17 cellular contexts compared by ENCODE assay signal in the genomic region with DNA sequence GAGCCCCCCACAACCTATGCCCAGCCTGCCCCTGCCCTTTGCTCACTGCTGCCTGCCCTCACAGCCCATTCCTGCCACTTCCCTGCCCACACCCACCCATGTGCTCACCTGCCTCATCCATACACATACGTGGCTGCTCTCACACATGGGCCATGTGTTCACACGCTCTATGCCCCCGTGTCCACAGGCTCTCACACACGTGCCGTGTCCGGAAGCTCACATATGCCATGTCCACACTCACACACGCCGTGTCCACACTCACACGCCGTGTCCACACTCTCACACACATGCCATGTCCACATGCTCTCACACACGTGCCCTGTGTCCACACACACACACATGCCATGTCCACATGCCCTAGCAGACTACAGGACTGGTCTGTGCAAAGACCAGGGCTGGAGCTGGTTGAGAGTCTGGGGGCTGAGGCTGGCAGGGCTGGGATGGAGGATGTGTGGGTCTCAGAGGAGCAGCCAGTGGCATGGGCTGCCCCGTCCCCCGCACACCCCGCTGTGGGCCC. TPM values are rescaled to one million over a fixed set of nuclear protein-coding genes. Genes with fewer than 3 reads are reported as not detected.
DNase-seq lines count a peak whose midpoint lies in the region; ATAC-seq and TF ChIP-seq lines count a peak whose summit lies in the region.
"Had no signal": no experiment of that assay in that cellular context is flagged by ENCODE, and none has a peak within 500 bp of the region (broad histone marks: within the 10 kb centered on the region; RNA-seq: fewer than 3 reads in every experiment).

No MANE protein-coding gene starts in this region.

- peak; percentile 5 to 9 for ATAC-seq in activated T-cell treated with anti-CD3 and anti-CD28 coated beads, Interleukin-2, amount 50 U/mL, for 72 hours (replicated peaks in 1 of 2)
- no peak for ATAC-seq in activated T-cell treated with anti-CD3 and anti-CD28 coated beads, Interleukin-2, amount 50 U/mL, for 4 hours
- no peak for ATAC-seq in PC-3
- ATAC-seq in stimulated activated effector memory CD8-positive, alpha-beta T cell treated with anti-CD3 and anti-CD28 coated beads, Interleukin-12 subunit alpha, Interleukin-12 subunit beta, amount 100 ng/mL, for 72 hours = no peak

- TF ChIP-seq CTCF in PC-3 (conservative IDR thresholded peaks at IDR 0.05; ENCODE audit: low read depth, low read length) (no peak), esophagus squamous epithelium (IDR thresholded peaks at IDR 0.05) (no peak)

- H3K27me3 ChIP-seq in PC-3 (ENCODE audit: low read length) (no peaks in the 10 kb centered on the region), esophagus squamous epithelium (peaks cover 0 to 71% (median 0%) of the 10 kb centered on the region in 4 donors)
- H3K27me3 ChIP-seq: body of pancreas had no signal

- H3K9ac ChIP-seq in PC-3 (ENCODE audit: low read length) = peak overlapping the region; percentile 73

- no peak overlapping the region for H2AFZ ChIP-seq in PC-3 (ENCODE audit: low read length)

- H3K9me3 Mint-ChIP-seq in activated T-cell treated with anti-CD3 and anti-CD28 coated beads, Interleukin-2, amount 50 U/mL, for 72 hours = no peaks in the 10 kb centered on the region
- H3K9me3 Mint-ChIP-seq in activated T-cell treated with anti-CD3 and anti-CD28 coated beads, Interleukin-2, amount 50 U/mL, for 4 hours = no peaks in the 10 kb centered on the region
- no peaks in the 10 kb centered on the region for H3K9me3 Mint-ChIP-seq in stimulated activated effector memory CD8-positive, alpha-beta T cell treated with anti-CD3 and anti-CD28 coated beads, Interleukin-12 subunit alpha, Interleukin-12 subunit beta, amount 100 ng/mL, for 72 hours

- intact Hi-C loops in PC-3 (cut with micrococcal nuclease) = no loop called here
- intact Hi-C loops in esophagus squamous epithelium (cut with DNase I) = no loop called here

- H3K4me1 Mint-ChIP-seq in activated T-cell treated with anti-CD3 and anti-CD28 coated beads, Interleukin-2, amount 50 U/mL, for 72 hours (ENCODE audit: low read depth) = peaks cover 4% of the 10 kb centered on the region
- H3K4me1 Mint-ChIP-seq in activated T-cell treated with anti-CD3 and anti-CD28 coated beads, Interleukin-2, amount 50 U/mL, for 4 hours (ENCODE audit: low read depth) = peaks cover 6% of the 10 kb centered on the region
- peaks cover 11% of the 10 kb centered on the region for H3K4me1 Mint-ChIP-seq in stimulated activated effector memory CD8-positive, alpha-beta T cell treated with anti-CD3 and anti-CD28 coated beads, Interleukin-12 subunit alpha, Interleukin-12 subunit beta, amount 100 ng/mL, for 72 hours

- peaks cover 40% of the 10 kb centered on the region for H3K4me1 ChIP-seq in PC-3 (ENCODE audit: insufficient read depth, low read length)
- peaks cover 12 to 47% (median 19%) of the 10 kb centered on the region in 3 donors for H3K4me1 ChIP-seq in esophagus squamous epithelium

- POLR2A ChIA-PET in PC-3 (lab: Charles Lee; ENCODE audit: unreplicated experiment) = interaction anchor here (0.6 kb wide), 1 partner anchor 93 kb away, joined by 3 read pairs; no protein-coding TSS in a partner anchor

- peak overlapping the region; percentile 74; the same call in 1 of the 2 replicates for H3K4me3 ChIP-seq in PC-3 (ENCODE audit: low read length)
- H3K4me3 ChIP-seq in esophagus squamous epithelium = peak overlapping the region in 1 of 4 donors; percentile 44
- H3K4me3 ChIP-seq: body of pancreas, dorsolateral prefrontal cortex had no signal

- H3K27me3 Mint-ChIP-seq in activated T-cell treated with anti-CD3 and anti-CD28 coated beads, Interleukin-2, amount 50 U/mL, for 72 hours (ENCODE audit: low read depth) = peaks cover 6% of the 10 kb centered on the region
- H3K27me3 Mint-ChIP-seq in activated T-cell treated with anti-CD3 and anti-CD28 coated beads, Interleukin-2, amount 50 U/mL, for 4 hours (ENCODE audit: low read depth) = peaks cover 13% of the 10 kb centered on the region

- no peak overlapping the region for H3K27ac Mint-ChIP-seq in activated T-cell treated with anti-CD3 and anti-CD28 coated beads, Interleukin-2, amount 50 U/mL, for 72 hours
- peak overlapping the region; percentile 63 for H3K27ac Mint-ChIP-seq in stimulated activated effector memory CD8-positive, alpha-beta T cell treated with anti-CD3 and anti-CD28 coated beads, Interleukin-12 subunit alpha, Interleukin-12 subunit beta, amount 100 ng/mL, for 72 hours

- H3K4me3 Mint-ChIP-seq in activated T-cell treated with anti-CD3 and anti-CD28 coated beads, Interleukin-2, amount 50 U/mL, for 72 hours = no peak overlapping the region
- no peak overlapping the region for H3K4me3 Mint-ChIP-seq in activated T-cell treated with anti-CD3 and anti-CD28 coated beads, Interleukin-2, amount 50 U/mL, for 4 hours
- H3K4me3 Mint-ChIP-seq in stimulated activated effector memory CD8-positive, alpha-beta T cell treated with anti-CD3 and anti-CD28 coated beads, Interleukin-12 subunit alpha, Interleukin-12 subunit beta, amount 100 ng/mL, for 72 hours = no peak overlapping the region

- no peaks in the 10 kb centered on the region for H3K9me3 ChIP-seq in PC-3 (ENCODE audit: low read length)
- no peaks in the 10 kb centered on the region for H3K9me3 ChIP-seq in esophagus squamous epithelium
- H3K9me3 ChIP-seq: body of pancreas, upper lobe of left lung had no signal

- BruUV-seq in PC-3 (replicated peaks; lab: Mats Ljungman, UMichigan) = TSS peak; percentile 43

- H3K36me3 ChIP-seq in PC-3 (ENCODE audit: low read depth, low read length) = no peaks in the 10 kb centered on the region; the same call in 1 of the 2 replicates
- no peaks in the 10 kb centered on the region for H3K36me3 ChIP-seq in esophagus squamous epithelium
- H3K36me3 ChIP-seq: upper lobe of left lung, WERI-Rb-1 had no signal

- H3K27ac ChIP-seq in PC-3 (ENCODE audit: low read length) = peak overlapping the region; percentile 90
- peak overlapping the region; percentile 81 to 89 (median 82) for H3K27ac ChIP-seq in esophagus squamous epithelium
- H3K27ac ChIP-seq: dorsolateral prefrontal cortex, WERI-Rb-1 had no signal

- peaks cover 26% of the 10 kb centered on the region for H3K79me2 ChIP-seq in PC-3 (ENCODE audit: low read length)

- peaks cover 18% of the 10 kb centered on the region for H4K20me1 ChIP-seq in PC-3 (ENCODE audit: low read length)

- no peaks in the 10 kb centered on the region for H3K9me2 ChIP-seq in PC-3 (replicated peaks; ENCODE audit: low read length)

- TF ChIP-seq POLR2A in esophagus squamous epithelium (IDR thresholded peaks at IDR 0.05) = no peak

- H3K4me2 ChIP-seq in PC-3 (ENCODE audit: low read length) = peak overlapping the region; percentile 93

- DNase-seq in activated T-cell treated with anti-CD3 and anti-CD28 coated beads, Interleukin-2, amount 50 U/mL, for 72 hours = no peak
- DNase-seq in activated T-cell treated with anti-CD3 and anti-CD28 coated beads, Interleukin-2, amount 50 U/mL, for 4 hours = no peak
- DNase-seq in PC-3 = no peak
- DNase-seq in esophagus squamous epithelium (lab: John Stamatoyannopoulos, UW) = no peak
- no peak for DNase-seq in stimulated activated effector memory CD8-positive, alpha-beta T cell treated with anti-CD3 and anti-CD28 coated beads, Interleukin-12 subunit alpha, Interleukin-12 subunit beta, amount 100 ng/mL, for 72 hours (ENCODE audit: low spot score in 2 of 2)
- DNase-seq in NCI-H510A treated with DMSO at 0.1 percent for 48 hours (lab: John Stamatoyannopoulos, UW) = no peak
- no peak for DNase-seq in SKM-1 treated with dmso at 0.1 percent for 144 hours (lab: John Stamatoyannopoulos, UW; ENCODE audit: unreplicated experiment)
- DNase-seq in NCI-H1417 treated with DMSO at 0.1 percent for 48 hours (lab: John Stamatoyannopoulos, UW) = no peak
- DNase-seq: ACHN; activated naive CD4-positive, alpha-beta T cell treated with Interleukin-2 at 50 U/mL for 16 hours; EL; MV-4-11; NCI-H2107; WERI-Rb-1 had no signal

- CTCF ChIA-PET in PC-3 (lab: Charles Lee) = interaction anchor here (0.9 kb wide), 1 partner anchor 217 kb away, joined by 3 read pairs; no protein-coding TSS in a partner anchor

- WGBS in esophagus squamous epithelium, 2 donors = 58 to 72% methylated on average over 11 to 13 of the region's 14 CpGs

- no peaks in the 10 kb centered on the region for H3K36me3 Mint-ChIP-seq in activated T-cell treated with anti-CD3 and anti-CD28 coated beads, Interleukin-2, amount 50 U/mL, for 72 hours (ENCODE audit: insufficient read depth in 2 of 2)
- no peaks in the 10 kb centered on the region for H3K36me3 Mint-ChIP-seq in activated T-cell treated with anti-CD3 and anti-CD28 coated beads, Interleukin-2, amount 50 U/mL, for 4 hours (ENCODE audit: insufficient read depth)
- H3K36me3 Mint-ChIP-seq in stimulated activated effector memory CD8-positive, alpha-beta T cell treated with anti-CD3 and anti-CD28 coated beads, Interleukin-12 subunit alpha, Interleukin-12 subunit beta, amount 100 ng/mL, for 72 hours = peaks cover 5% of the 10 kb centered on the region

- H3F3A ChIP-seq in PC-3 (ENCODE audit: low read length, unreplicated experiment) = no peaks in the 10 kb centered on the region

RNA-seq across cellular contexts. Expression of a gene that starts 0.6 kb away (rescaled TPM):
- total RNA-seq in activated T-cell treated with anti-CD3 and anti-CD28 coated beads, Interleukin-2, amount 50 U/mL, for 72 hours = under 1 TPM in 1 of 2 donors, not detected in 1; 0.12 TPM
- under 1 TPM in 1 of 3 donors, not detected in 2; 0.16 TPM for total RNA-seq in activated T-cell treated with anti-CD3 and anti-CD28 coated beads, Interleukin-2, amount 50 U/mL, for 4 hours
- total RNA-seq in PC-3 (2014; rRNA removed) = 147 and 171 TPM in 2 replicates
- total RNA-seq in esophagus squamous epithelium = 10 to 100 TPM; 11.8 to 25.3 (median 12.3) TPM

RNA-seq across cellular contexts. Expression of a gene that starts 41.2 kb away (rescaled TPM):
- 10 to 100 TPM; 18.0 to 18.6 TPM for total RNA-seq in activated T-cell treated with anti-CD3 and anti-CD28 coated beads, Interleukin-2, amount 50 U/mL, for 72 hours
- total RNA-seq in activated T-cell treated with anti-CD3 and anti-CD28 coated beads, Interleukin-2, amount 50 U/mL, for 4 hours = 10 to 100 TPM; 22.3 to 27.6 (median 26.8) TPM
- total RNA-seq in PC-3 (2014; rRNA removed) (61.7 and 78.0 TPM in 2 replicates), esophagus squamous epithelium (10 to 100 TPM in 3 of 4 donors, 1 to 10 TPM in 1; 6.9 to 19.6 (median 14.7) TPM)

RNA-seq across cellular contexts. Expression of a gene that starts 54.8 kb away (rescaled TPM):
- 100 to 1,000 TPM in 1 of 2 donors, 10 to 100 TPM in 1; 69.0 to 112 TPM for total RNA-seq in activated T-cell treated with anti-CD3 and anti-CD28 coated beads, Interleukin-2, amount 50 U/mL, for 72 hours
- total RNA-seq in activated T-cell treated with anti-CD3 and anti-CD28 coated beads, Interleukin-2, amount 50 U/mL, for 4 hours = 10 to 100 TPM; 12.0 to 18.0 (median 15.2) TPM
- total RNA-seq in PC-3 (2014; rRNA removed) = 273 and 377 TPM in 2 replicates
- total RNA-seq in esophagus squamous epithelium = 10 to 100 TPM; 20.0 to 35.8 (median 32.0) TPM

Comparison
In these comparisons a context has a peak if more than half of its experiments do, and no peak if none do; other contexts are left out.
1. ATAC-seq: peak in activated T-cell treated with anti-CD3 and anti-CD28 coated beads, Interleukin-2, amount 50 U/mL, for 72 hours (2 of 2); none in activated T-cell treated with anti-CD3 and anti-CD28 coated beads, Interleukin-2, amount 50 U/mL, for 4 hours (0 of 2), PC-3 (single experiment) and stimulated activated effector memory CD8-positive, alpha-beta T cell treated with anti-CD3 and anti-CD28 coated beads, Interleukin-12 subunit alpha, Interleukin-12 subunit beta, amount 100 ng/mL, for 72 hours (single experiment).
2. RNA of a gene that starts 0.6 kb away (total RNA-seq): 147 to 171 TPM in PC-3 and 11.8 to 25.3 TPM in esophagus squamous epithelium; 0.12 TPM in activated T-cell treated with anti-CD3 and anti-CD28 coated beads, Interleukin-2, amount 50 U/mL, for 72 hours and 0.16 TPM in activated T-cell treated with anti-CD3 and anti-CD28 coated beads, Interleukin-2, amount 50 U/mL, for 4 hours; every median in the first group is over 10 times any median in the second.